ENCODE assay signal across 10 cellular contexts in the genomic region with DNA sequence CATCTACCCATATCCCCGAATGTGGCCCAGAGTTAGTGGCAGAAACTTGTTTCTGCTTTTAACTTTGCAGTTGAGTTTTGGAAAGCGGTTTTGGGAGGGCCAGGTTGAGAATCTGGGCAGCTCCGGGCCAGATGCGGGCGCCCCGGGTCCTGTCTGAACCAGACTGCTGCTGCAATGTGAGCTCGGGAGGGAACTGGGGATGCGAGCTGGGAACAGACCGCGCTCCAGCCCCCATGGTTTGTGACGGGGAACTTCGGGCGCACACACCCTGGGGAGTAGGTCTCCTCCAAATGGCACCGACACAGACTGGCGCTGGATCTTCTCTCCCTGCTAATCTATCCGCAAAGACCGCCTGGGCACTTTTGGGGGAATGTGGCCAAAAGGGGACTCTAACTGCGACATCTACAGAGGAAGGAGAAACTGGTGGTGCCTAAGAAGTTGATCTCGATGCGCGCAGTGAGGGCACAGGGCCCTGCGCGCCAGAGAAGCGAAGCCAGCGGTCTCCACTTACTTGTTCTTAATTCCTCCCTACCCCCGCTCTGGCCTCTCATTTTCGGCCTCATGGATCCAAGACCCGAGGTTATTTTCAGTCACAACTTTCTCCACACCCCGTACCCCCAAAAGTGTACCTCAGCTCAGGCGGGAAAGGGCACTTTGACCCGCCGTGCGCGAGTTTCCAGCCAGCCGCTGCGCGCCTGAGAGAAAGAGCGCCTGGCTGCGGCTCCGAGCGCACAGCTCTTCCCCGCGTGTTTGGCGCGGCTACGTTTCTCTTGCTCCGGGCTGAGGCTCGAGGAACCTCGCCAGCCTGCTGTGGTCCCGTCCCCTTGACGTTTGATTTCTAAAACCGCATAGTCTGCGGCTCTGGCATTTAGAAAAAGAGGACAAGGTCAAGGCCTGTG.
DNase-seq lines count a peak whose midpoint lies in the region; ATAC-seq and TF ChIP-seq lines count a peak whose summit lies in the region.
"Had no signal": no experiment of that assay in that cellular context is flagged by ENCODE, and none has a peak within 500 bp of the region (broad histone marks: within the 10 kb centered on the region; RNA-seq: fewer than 3 reads in every experiment).

No MANE protein-coding gene starts in this region.

- no peaks in the 10 kb centered on the region for H3K9me3 ChIP-seq in ectodermal cell (ENCODE audit: control insufficient read depth, low read length)
- H3K9me3 ChIP-seq in left lung, result no peaks in the 10 kb centered on the region
- no peaks in the 10 kb centered on the region for H3K9me3 ChIP-seq in tibial nerve
- H3K9me3 ChIP-seq in uterus, result no peaks in the 10 kb centered on the region

- 2 to 3% methylated on average over 53 of the region's 53 CpGs for WGBS in ectodermal cell, 2 experiments
- 2 to 8% methylated on average over 40 to 53 of the region's 53 CpGs for WGBS in tibial nerve, 2 donors

- intact Hi-C loops in left lung (cut with DNase I), result no loop called here
- intact Hi-C loops in uterus (cut with DNase I; ENCODE audit: low total_unique reads), result no loop called here

- H3K4me1 ChIP-seq in ectodermal cell (ENCODE audit: control insufficient read depth, insufficient read depth, low read length) (peaks cover 28% of the 10 kb centered on the region), left lung (peaks cover 3 to 8% of the 10 kb centered on the region in 2 donors), tibial nerve (peaks cover 0 to 49% (median 4%) of the 10 kb centered on the region in 4 donors), uterus (no peaks in the 10 kb centered on the region)

- TF ChIP-seq CTCF in left lung (IDR thresholded peaks at IDR 0.05) (no peak), tibial nerve (IDR thresholded peaks at IDR 0.05) (no peak), uterus (IDR thresholded peaks at IDR 0.05) (no peak)

- H3K36me3 ChIP-seq in ectodermal cell (ENCODE audit: control insufficient read depth, insufficient read depth, low read length) (no peaks in the 10 kb centered on the region), left lung (no peaks in the 10 kb centered on the region), tibial nerve (no peaks in the 10 kb centered on the region), uterus (no peaks in the 10 kb centered on the region)

- H3K27me3 ChIP-seq in ectodermal cell (ENCODE audit: control insufficient read depth, insufficient read depth, low read length, poor library complexity, severe bottlenecking) (peaks cover 86% of the 10 kb centered on the region), left lung (peaks cover 59 to 80% of the 10 kb centered on the region in 2 donors), tibial nerve (peaks cover 0 to 56% of the 10 kb centered on the region in 2 donors), uterus (peaks cover 0 to 29% of the 10 kb centered on the region in 2 donors)

- ATAC-seq in left lung, result no peak

- H3K4me3 ChIP-seq in ectodermal cell (ENCODE audit: insufficient read depth, low read depth, low read length) (peak overlapping the region; percentile 41), left lung (peak overlapping the region; percentile 9 to 33), tibial nerve (peak overlapping the region; percentile 3 to 57 (median 40)), uterus (no peak overlapping the region)

- TF ChIP-seq POLR2A in tibial nerve (IDR thresholded peaks at IDR 0.05) (no peak), uterus (IDR thresholded peaks at IDR 0.05) (no peak)

- H3K27ac ChIP-seq in ectodermal cell (ENCODE audit: insufficient read depth, low read depth, low read length, poor library complexity, severe bottlenecking) (no peak overlapping the region), left lung (no peak overlapping the region), tibial nerve (no peak overlapping the region), uterus (no peak overlapping the region)

- peak; percentile 69 for DNase-seq in NCI-H748 (lab: John Stamatoyannopoulos, UW; ENCODE audit: unreplicated experiment)
- no peak for DNase-seq in NCI-H748 treated with DMSO at 0.1 percent for 48 hours (lab: John Stamatoyannopoulos, UW)
- DNase-seq in left lung, result peak in 1 of 2 donors; percentile 65
- DNase-seq in tibial nerve (ENCODE audit: low spot score in 2 of 2), result no peak
- DNase-seq in uterus, result no peak
- DNase-seq in NCI-H524 treated with DMSO at 0.1 percent for 48 hours (lab: John Stamatoyannopoulos, UW), result no peak
- no peak for DNase-seq in NCI-H2196 treated with DMSO at 0.1 percent for 48 hours (lab: John Stamatoyannopoulos, UW; ENCODE audit: unreplicated experiment)
- DNase-seq: activated effector memory CD4-positive, alpha-beta T cell treated with anti-CD3 and anti-CD28 coated beads, Interleukin-2, amount 50 U/mL, for 16 hours; AML-193 had no signal

- no peak for TF ChIP-seq EP300 in tibial nerve (IDR thresholded peaks at IDR 0.05)

Comparison
In these comparisons a context has a peak if more than half of its experiments do, and no peak if none do; other contexts are left out.
1. H3K4me3 ChIP-seq: peak in ectodermal cell (single experiment), left lung (2 of 2) and tibial nerve (4 of 4); none in uterus (0 of 2).